ENCODE assay signal across 1 cellular context in the genomic region with DNA sequence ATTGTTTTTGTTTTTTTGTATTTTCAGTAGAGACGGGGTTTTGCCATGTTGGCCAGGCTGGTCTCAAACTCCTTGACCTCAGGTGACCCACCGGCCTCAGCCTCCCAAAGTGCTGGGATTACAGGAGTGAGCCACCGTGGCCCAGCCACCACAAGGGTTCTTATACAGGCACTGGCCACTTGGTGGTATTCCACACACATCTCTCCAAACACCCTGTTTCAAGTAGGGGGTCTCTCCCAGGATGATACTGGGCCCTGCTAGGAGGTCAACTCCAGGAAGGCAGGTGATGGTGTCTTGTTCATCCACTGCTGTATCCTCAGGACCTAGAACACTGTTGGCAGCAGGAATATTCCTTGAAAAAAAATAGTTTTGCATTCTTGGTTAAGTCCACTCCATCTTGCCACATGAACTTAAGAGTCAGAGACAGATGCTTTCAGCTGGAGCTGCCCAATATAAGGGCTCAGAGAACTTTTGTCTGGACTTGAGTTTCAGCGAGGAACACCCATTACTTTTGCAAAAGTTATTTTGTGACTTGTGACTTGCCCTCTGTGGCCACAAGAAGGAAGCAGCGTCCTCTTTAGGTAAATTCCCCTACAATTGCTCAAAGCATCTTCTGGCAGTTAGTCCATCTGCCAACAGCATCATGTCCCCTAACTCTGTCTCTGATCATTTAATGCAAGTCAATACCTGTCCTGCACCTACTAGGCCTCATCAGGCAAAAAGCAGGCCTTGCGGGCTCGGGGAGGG.
TF ChIP-seq lines count a peak whose summit lies in the region.

No MANE protein-coding gene starts in this region.

TF ChIP-seq in GM12878, 131 proteins besides CTCF, POLR2A, EP300 and RAD21:
- peak; percentile 37; the same call in 1 of the 2 replicates for TF ChIP-seq RUNX3 (IDR thresholded peaks at IDR 0.05; ENCODE audit: low read length)
- no peak for TF ChIP-seq MEF2B (IDR thresholded peaks at IDR 0.05; ENCODE audit: partially characterized antibody, poor library complexity, severe bottlenecking)
- TF ChIP-seq, protein P1, sequence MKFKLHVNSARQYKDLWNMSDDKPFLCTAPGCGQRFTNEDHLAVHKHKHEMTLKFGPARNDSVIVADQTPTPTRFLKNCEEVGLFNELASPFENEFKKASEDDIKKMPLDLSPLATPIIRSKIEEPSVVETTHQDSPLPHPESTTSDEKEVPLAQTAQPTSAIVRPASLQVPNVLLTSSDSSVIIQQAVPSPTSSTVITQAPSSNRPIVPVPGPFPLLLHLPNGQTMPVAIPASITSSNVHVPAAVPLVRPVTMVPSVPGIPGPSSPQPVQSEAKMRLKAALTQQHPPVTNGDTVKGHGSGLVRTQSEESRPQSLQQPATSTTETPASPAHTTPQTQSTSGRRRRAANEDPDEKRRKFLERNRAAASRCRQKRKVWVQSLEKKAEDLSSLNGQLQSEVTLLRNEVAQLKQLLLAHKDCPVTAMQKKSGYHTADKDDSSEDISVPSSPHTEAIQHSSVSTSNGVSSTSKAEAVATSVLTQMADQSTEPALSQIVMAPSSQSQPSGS (IDR thresholded peaks at IDR 0.05; ENCODE audit: low read length) = no peak
- peak; percentile 31; the same call in 1 of the 2 replicates for TF ChIP-seq FOXK2 (IDR thresholded peaks at IDR 0.05)
- TF ChIP-seq IKZF2 (IDR thresholded peaks at IDR 0.05) = no peak
- TF ChIP-seq CEBPZ (IDR thresholded peaks at IDR 0.05; ENCODE audit: low read depth, low read length) = no peak
- TF ChIP-seq, protein P2, sequence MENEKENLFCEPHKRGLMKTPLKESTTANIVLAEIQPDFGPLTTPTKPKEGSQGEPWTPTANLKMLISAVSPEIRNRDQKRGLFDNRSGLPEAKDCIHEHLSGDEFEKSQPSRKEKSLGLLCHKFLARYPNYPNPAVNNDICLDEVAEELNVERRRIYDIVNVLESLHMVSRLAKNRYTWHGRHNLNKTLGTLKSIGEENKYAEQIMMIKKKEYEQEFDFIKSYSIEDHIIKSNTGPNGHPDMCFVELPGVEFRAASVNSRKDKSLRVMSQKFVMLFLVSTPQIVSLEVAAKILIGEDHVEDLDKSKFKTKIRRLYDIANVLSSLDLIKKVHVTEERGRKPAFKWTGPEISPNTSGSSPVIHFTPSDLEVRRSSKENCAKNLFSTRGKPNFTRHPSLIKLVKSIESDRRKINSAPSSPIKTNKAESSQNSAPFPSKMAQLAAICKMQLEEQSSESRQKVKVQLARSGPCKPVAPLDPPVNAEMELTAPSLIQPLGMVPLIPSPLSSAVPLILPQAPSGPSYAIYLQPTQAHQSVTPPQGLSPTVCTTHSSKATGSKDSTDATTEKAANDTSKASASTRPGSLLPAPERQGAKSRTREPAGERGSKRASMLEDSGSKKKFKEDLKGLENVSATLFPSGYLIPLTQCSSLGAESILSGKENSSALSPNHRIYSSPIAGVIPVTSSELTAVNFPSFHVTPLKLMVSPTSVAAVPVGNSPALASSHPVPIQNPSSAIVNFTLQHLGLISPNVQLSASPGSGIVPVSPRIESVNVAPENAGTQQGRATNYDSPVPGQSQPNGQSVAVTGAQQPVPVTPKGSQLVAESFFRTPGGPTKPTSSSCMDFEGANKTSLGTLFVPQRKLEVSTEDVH (IDR thresholded peaks at IDR 0.05; ENCODE audit: low read depth, partially characterized antibody) = no peak
- no peak for TF ChIP-seq SP1 (IDR thresholded peaks at IDR 0.05; ENCODE audit: low read depth, low read length)
